In genomic region chr19:32256341-32256975, GRCh38 we compare ENCODE assay signal across 4 cellular contexts.
"Had no signal": no experiment of that assay in that cellular context is flagged by ENCODE, and none has a peak within 500 bp of the region (broad histone marks: within the 10 kb centered on the region; RNA-seq: fewer than 3 reads in every experiment).

No MANE protein-coding gene starts in this region.

- H3K27ac ChIP-seq: GM23248 had no signal

- H3K4me1 Mint-ChIP-seq: H9 had no signal

- H3K4me3 ChIP-seq: GM23248 had no signal

- H3K4me3 Mint-ChIP-seq: H9 had no signal

- DNase-seq: GM23248, H9, HCEC 1CT, IMR-90 had no signal
